In the genomic region with DNA sequence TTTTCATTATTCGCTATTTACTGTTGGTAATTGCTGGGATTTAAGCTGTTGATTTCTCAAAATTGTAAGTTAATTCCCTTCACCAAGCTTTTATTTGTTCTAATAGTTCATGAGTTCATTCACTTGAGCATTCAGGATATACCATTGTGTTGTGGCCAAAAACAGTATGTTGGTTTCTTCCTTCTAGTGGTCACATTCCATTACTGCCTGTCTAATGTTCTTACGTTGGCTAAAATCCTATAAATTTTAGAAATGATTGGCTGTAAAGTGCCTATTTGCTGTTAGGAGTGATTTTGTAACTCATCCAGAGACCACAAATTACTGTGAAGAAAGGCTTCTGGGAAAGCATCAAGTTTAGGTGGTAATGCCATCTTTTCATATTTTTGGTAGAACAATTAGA, we compare ENCODE assay signal across 13 cellular contexts.
A peak's percentile ranks its signal among the peaks of the same experiment; 100 is the strongest.
DNase-seq lines count a peak whose midpoint lies in the region; ATAC-seq, FAIRE-seq and TF ChIP-seq lines count a peak whose summit lies in the region.
"Had no signal": no experiment of that assay in that cellular context is flagged by ENCODE, and none has a peak within 500 bp of the region (broad histone marks: within the 10 kb centered on the region; RNA-seq: fewer than 3 reads in every experiment).

No MANE protein-coding gene starts in this region.

- no peak overlapping the region for H3K27ac Mint-ChIP-seq in memory B cell
- H3K27ac Mint-ChIP-seq: activated CD4-positive, alpha-beta memory T cell treated with anti-CD3 and anti-CD28 coated beads for 36 hours; CD4-positive, alpha-beta T cell had no signal

- peak overlapping the region; percentile 8 for H3K4me3 Mint-ChIP-seq in memory B cell
- H3K4me3 Mint-ChIP-seq: activated CD4-positive, alpha-beta memory T cell treated with anti-CD3 and anti-CD28 coated beads for 36 hours had no signal

- FAIRE-seq in bronchial epithelial cell (lab: Jason Lieb, UNC) = no peak

- H3K27me3 Mint-ChIP-seq in memory B cell = no peaks in the 10 kb centered on the region
- H3K27me3 Mint-ChIP-seq: activated CD4-positive, alpha-beta memory T cell treated with anti-CD3 and anti-CD28 coated beads for 36 hours; CD4-positive, alpha-beta T cell; effector memory CD8-positive, alpha-beta T cell had no signal

- intact Hi-C loops in left colon (cut with DNase I, micrococcal nuclease) = no loop called here

- H3K4me3 ChIP-seq in bronchial epithelial cell (ENCODE audit: low read depth, low read length) = no peak overlapping the region
- H3K4me3 ChIP-seq: MG63 had no signal

- no peaks in the 10 kb centered on the region for H3K27me3 ChIP-seq in bronchial epithelial cell (ENCODE audit: control insufficient read depth, insufficient read depth, low read length)
- H3K27me3 ChIP-seq: MG63 had no signal

- no peaks in the 10 kb centered on the region for H3K36me3 Mint-ChIP-seq in memory B cell
- H3K36me3 Mint-ChIP-seq: activated CD4-positive, alpha-beta memory T cell treated with anti-CD3 and anti-CD28 coated beads for 36 hours had no signal

- ATAC-seq in memory B cell (ENCODE audit: low read depth) = no peak
- ATAC-seq in left colon = no peak
- no peak for ATAC-seq in GM21619 (IDR thresholded peaks at IDR 0.05; ENCODE audit: unreplicated experiment)
- ATAC-seq: effector memory CD8-positive, alpha-beta T cell had no signal

- TF ChIP-seq CTCF in bronchial epithelial cell (IDR thresholded peaks at IDR 0.05; ENCODE audit: insufficient read depth, low read length, severe bottlenecking) = peak; percentile 2

- DNase-seq in GM03348 (ENCODE audit: low spot score) (peak; percentile 41), M059J (ENCODE audit: low read depth) (peak; percentile 44), bronchial epithelial cell (ENCODE audit: low read depth) (peak; percentile 34), memory B cell (ENCODE audit: low spot score in 2 of 2) (no peak), left colon (no peak)
- no peak for DNase-seq in stimulated activated CD4-positive, alpha-beta T cell treated with anti-CD3 and anti-CD28 coated beads, Interleukin-4, amount 100 ng/mL, for 24 hours
- DNase-seq: activated CD4-positive, alpha-beta memory T cell treated with anti-CD3 and anti-CD28 coated beads for 36 hours; aorta; CD4-positive, alpha-beta T cell; effector memory CD8-positive, alpha-beta T cell; head of caudate nucleus; MG63 had no signal

- no peaks in the 10 kb centered on the region for H3K9me3 Mint-ChIP-seq in memory B cell
- H3K9me3 Mint-ChIP-seq: activated CD4-positive, alpha-beta memory T cell treated with anti-CD3 and anti-CD28 coated beads for 36 hours; CD4-positive, alpha-beta T cell; effector memory CD8-positive, alpha-beta T cell had no signal

- peaks cover 24% of the 10 kb centered on the region for H3K4me1 Mint-ChIP-seq in memory B cell

- H3K36me3 ChIP-seq in bronchial epithelial cell (ENCODE audit: control insufficient read depth, insufficient read depth, low read length) = no peaks in the 10 kb centered on the region
- H3K36me3 ChIP-seq: MG63 had no signal

Comparison
In these comparisons a context has a peak if more than half of its experiments do, and no peak if none do; other contexts are left out.
1. DNase-seq: peak in GM03348 (single experiment), M059J (single experiment) and bronchial epithelial cell (single experiment); none in memory B cell (0 of 2), left colon (0 of 2) and stimulated activated CD4-positive, alpha-beta T cell treated with anti-CD3 and anti-CD28 coated beads, Interleukin-4, amount 100 ng/mL, for 24 hours (single experiment).